In the genomic region with DNA sequence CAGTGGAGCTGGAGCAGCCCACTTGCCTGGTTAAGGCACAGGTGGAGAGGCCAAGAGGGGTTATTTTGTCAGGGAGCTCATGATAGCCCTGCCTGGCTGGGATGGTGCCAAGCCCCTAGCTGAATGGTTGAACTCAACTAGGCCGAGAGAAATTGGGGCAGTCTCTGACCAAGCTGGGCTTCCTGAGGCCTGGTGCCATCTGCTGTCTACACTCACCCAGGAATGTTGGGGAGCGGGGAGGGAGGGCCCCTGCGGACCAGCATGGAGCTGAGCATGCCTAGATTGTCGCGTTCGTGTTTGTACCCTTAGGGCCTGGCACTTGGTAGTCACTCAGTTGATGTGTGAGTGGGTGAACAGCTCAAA, we compare ENCODE assay signal across 1 cellular context.
TF ChIP-seq lines count a peak whose summit lies in the region.

No MANE protein-coding gene starts in this region.

TF ChIP-seq in H1, 55 proteins besides CTCF, POLR2A, EP300 and RAD21:
- no peak for TF ChIP-seq CBX5 (IDR thresholded peaks at IDR 0.05; ENCODE audit: low read depth, low read length)
- no peak for TF ChIP-seq PHF8 (conservative IDR thresholded peaks at IDR 0.05; ENCODE audit: low read depth, low read length)
- TF ChIP-seq, protein P1, sequence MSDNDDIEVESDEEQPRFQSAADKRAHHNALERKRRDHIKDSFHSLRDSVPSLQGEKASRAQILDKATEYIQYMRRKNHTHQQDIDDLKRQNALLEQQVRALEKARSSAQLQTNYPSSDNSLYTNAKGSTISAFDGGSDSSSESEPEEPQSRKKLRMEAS (IDR thresholded peaks at IDR 0.05), result no peak
- no peak for TF ChIP-seq BACH1 (IDR thresholded peaks at IDR 0.05; ENCODE audit: low read length)
- TF ChIP-seq SP1 (IDR thresholded peaks at IDR 0.05; ENCODE audit: low read depth, low read length), result no peak
- TF ChIP-seq, protein P2, sequence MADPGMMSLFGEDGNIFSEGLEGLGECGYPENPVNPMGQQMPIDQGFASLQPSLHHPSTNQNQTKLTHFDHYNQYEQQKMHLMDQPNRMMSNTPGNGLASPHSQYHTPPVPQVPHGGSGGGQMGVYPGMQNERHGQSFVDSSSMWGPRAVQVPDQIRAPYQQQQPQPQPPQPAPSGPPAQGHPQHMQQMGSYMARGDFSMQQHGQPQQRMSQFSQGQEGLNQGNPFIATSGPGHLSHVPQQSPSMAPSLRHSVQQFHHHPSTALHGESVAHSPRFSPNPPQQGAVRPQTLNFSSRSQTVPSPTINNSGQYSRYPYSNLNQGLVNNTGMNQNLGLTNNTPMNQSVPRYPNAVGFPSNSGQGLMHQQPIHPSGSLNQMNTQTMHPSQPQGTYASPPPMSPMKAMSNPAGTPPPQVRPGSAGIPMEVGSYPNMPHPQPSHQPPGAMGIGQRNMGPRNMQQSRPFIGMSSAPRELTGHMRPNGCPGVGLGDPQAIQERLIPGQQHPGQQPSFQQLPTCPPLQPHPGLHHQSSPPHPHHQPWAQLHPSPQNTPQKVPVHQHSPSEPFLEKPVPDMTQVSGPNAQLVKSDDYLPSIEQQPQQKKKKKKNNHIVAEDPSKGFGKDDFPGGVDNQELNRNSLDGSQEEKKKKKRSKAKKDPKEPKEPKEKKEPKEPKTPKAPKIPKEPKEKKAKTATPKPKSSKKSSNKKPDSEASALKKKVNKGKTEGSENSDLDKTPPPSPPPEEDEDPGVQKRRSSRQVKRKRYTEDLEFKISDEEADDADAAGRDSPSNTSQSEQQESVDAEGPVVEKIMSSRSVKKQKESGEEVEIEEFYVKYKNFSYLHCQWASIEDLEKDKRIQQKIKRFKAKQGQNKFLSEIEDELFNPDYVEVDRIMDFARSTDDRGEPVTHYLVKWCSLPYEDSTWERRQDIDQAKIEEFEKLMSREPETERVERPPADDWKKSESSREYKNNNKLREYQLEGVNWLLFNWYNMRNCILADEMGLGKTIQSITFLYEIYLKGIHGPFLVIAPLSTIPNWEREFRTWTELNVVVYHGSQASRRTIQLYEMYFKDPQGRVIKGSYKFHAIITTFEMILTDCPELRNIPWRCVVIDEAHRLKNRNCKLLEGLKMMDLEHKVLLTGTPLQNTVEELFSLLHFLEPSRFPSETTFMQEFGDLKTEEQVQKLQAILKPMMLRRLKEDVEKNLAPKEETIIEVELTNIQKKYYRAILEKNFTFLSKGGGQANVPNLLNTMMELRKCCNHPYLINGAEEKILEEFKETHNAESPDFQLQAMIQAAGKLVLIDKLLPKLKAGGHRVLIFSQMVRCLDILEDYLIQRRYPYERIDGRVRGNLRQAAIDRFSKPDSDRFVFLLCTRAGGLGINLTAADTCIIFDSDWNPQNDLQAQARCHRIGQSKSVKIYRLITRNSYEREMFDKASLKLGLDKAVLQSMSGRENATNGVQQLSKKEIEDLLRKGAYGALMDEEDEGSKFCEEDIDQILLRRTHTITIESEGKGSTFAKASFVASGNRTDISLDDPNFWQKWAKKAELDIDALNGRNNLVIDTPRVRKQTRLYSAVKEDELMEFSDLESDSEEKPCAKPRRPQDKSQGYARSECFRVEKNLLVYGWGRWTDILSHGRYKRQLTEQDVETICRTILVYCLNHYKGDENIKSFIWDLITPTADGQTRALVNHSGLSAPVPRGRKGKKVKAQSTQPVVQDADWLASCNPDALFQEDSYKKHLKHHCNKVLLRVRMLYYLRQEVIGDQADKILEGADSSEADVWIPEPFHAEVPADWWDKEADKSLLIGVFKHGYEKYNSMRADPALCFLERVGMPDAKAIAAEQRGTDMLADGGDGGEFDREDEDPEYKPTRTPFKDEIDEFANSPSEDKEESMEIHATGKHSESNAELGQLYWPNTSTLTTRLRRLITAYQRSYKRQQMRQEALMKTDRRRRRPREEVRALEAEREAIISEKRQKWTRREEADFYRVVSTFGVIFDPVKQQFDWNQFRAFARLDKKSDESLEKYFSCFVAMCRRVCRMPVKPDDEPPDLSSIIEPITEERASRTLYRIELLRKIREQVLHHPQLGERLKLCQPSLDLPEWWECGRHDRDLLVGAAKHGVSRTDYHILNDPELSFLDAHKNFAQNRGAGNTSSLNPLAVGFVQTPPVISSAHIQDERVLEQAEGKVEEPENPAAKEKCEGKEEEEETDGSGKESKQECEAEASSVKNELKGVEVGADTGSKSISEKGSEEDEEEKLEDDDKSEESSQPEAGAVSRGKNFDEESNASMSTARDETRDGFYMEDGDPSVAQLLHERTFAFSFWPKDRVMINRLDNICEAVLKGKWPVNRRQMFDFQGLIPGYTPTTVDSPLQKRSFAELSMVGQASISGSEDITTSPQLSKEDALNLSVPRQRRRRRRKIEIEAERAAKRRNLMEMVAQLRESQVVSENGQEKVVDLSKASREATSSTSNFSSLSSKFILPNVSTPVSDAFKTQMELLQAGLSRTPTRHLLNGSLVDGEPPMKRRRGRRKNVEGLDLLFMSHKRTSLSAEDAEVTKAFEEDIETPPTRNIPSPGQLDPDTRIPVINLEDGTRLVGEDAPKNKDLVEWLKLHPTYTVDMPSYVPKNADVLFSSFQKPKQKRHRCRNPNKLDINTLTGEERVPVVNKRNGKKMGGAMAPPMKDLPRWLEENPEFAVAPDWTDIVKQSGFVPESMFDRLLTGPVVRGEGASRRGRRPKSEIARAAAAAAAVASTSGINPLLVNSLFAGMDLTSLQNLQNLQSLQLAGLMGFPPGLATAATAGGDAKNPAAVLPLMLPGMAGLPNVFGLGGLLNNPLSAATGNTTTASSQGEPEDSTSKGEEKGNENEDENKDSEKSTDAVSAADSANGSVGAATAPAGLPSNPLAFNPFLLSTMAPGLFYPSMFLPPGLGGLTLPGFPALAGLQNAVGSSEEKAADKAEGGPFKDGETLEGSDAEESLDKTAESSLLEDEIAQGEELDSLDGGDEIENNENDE (IDR thresholded peaks at IDR 0.05; ENCODE audit: insufficient replicate concordance, low read length), result no peak
- TF ChIP-seq BRCA1 (IDR thresholded peaks at IDR 0.05; ENCODE audit: low read depth, low read length), result no peak
